In genomic region chr1:243598433-243598832, GRCh38 we compare ENCODE assay signal across 9 cellular contexts.
A peak's percentile ranks its signal among the peaks of the same experiment; 100 is the strongest.
DNase-seq lines count a peak whose midpoint lies in the region; ATAC-seq and TF ChIP-seq lines count a peak whose summit lies in the region.
"Had no signal": no experiment of that assay in that cellular context is flagged by ENCODE, and none has a peak within 500 bp of the region (broad histone marks: within the 10 kb centered on the region; RNA-seq: fewer than 3 reads in every experiment).

No MANE protein-coding gene starts in this region.

- H3K4me1 ChIP-seq in lung (ENCODE audit: control insufficient read depth in 2 of 2, insufficient read depth in 2 of 2, low read length in 2 of 2) (no peaks in the 10 kb centered on the region), endodermal cell (ENCODE audit: control insufficient read depth, insufficient read depth, low read length) (no peaks in the 10 kb centered on the region)

- TF ChIP-seq CTCF in lung (IDR thresholded peaks at IDR 0.05; ENCODE audit: control extremely low read depth, extremely low read depth) (no peak), endodermal cell (conservative IDR thresholded peaks at IDR 0.05) (no peak)

- peak overlapping the region; percentile 70 for H3K27ac Mint-ChIP-seq in activated CD4-positive, alpha-beta memory T cell treated with anti-CD3 and anti-CD28 coated beads, Interleukin-2, amount 10 ng/mL, durations not matched to agents 7 days and 5 days
- H3K27ac Mint-ChIP-seq in endodermal cell: no peak overlapping the region

- H3K27ac ChIP-seq in lung (ENCODE audit: low read depth in 1 of 2, low read length in 1 of 2) (no peak overlapping the region), endodermal cell (ENCODE audit: low read depth, low read length) (no peak overlapping the region)
- H3K27ac ChIP-seq: HL-60 had no signal

- peak; percentile 23 for DNase-seq in GM04504 (ENCODE audit: low read depth)
- peak; percentile 27 for DNase-seq in activated CD4-positive, alpha-beta memory T cell treated with anti-CD3 and anti-CD28 coated beads, Interleukin-2, amount 10 ng/mL, durations not matched to agents 7 days and 5 days
- no peak for DNase-seq in lung (ENCODE audit: low spot score)
- DNase-seq in activated effector memory CD4-positive, alpha-beta T cell treated with anti-CD3 and anti-CD28 coated beads, Interleukin-2, amount 50 U/mL, for 16 hours: no peak
- DNase-seq in endodermal cell: no peak

- POLR2A ChIA-PET in activated CD4-positive, alpha-beta memory T cell treated with anti-CD3 and anti-CD28 coated beads, Interleukin-2, amount 10 ng/mL, durations not matched to agents 7 days and 5 days (lab: Charles Lee): interaction anchor here (1.5 kb wide), 1 partner anchor 10 kb away, joined by 3 read pairs; no protein-coding TSS in a partner anchor

- H3K4me3 ChIP-seq in lung (no peak overlapping the region), endodermal cell (ENCODE audit: low read length) (no peak overlapping the region)

- CTCF ChIA-PET in activated CD4-positive, alpha-beta memory T cell treated with anti-CD3 and anti-CD28 coated beads, Interleukin-2, amount 10 ng/mL, durations not matched to agents 7 days and 5 days (lab: Charles Lee): interaction anchor here (0.9 kb wide), 1 partner anchor 151 kb away, joined by 3 read pairs; no protein-coding TSS in a partner anchor

- H3K36me3 ChIP-seq in lung (ENCODE audit: control insufficient read depth in 2 of 2, insufficient read depth in 2 of 2, low read length in 2 of 2) (peaks cover 0 to 3% of the 10 kb centered on the region in 2 donors), endodermal cell (ENCODE audit: control insufficient read depth, insufficient read depth, low read length) (no peaks in the 10 kb centered on the region)

- no peak overlapping the region for H3K4me3 Mint-ChIP-seq in activated CD4-positive, alpha-beta memory T cell treated with anti-CD3 and anti-CD28 coated beads, Interleukin-2, amount 10 ng/mL, durations not matched to agents 7 days and 5 days
- H3K4me3 Mint-ChIP-seq in endodermal cell: no peak overlapping the region

- H3K27me3 Mint-ChIP-seq in activated CD4-positive, alpha-beta memory T cell treated with anti-CD3 and anti-CD28 coated beads, Interleukin-2, amount 10 ng/mL, durations not matched to agents 7 days and 5 days: no peaks in the 10 kb centered on the region
- no peaks in the 10 kb centered on the region for H3K27me3 Mint-ChIP-seq in endodermal cell (ENCODE audit: insufficient read depth)

- no peak overlapping the region for H3K9ac ChIP-seq in endodermal cell (ENCODE audit: extremely low read depth, low read length, poor library complexity, severe bottlenecking)

- H3K36me3 Mint-ChIP-seq in activated CD4-positive, alpha-beta memory T cell treated with anti-CD3 and anti-CD28 coated beads, Interleukin-2, amount 10 ng/mL, durations not matched to agents 7 days and 5 days (ENCODE audit: low read depth): peaks cover 28% of the 10 kb centered on the region
- H3K36me3 Mint-ChIP-seq in endodermal cell (ENCODE audit: low read depth): peaks cover 5% of the 10 kb centered on the region

- ATAC-seq in HG03442 (IDR thresholded peaks at IDR 0.05; ENCODE audit: unreplicated experiment) (peak; percentile 44), lung (ENCODE audit: insufficient read depth, low FRiP score) (peak; percentile 30), GM19467 (IDR thresholded peaks at IDR 0.05; ENCODE audit: unreplicated experiment) (no peak), HG03521 (IDR thresholded peaks at IDR 0.05; ENCODE audit: unreplicated experiment) (no peak)

- H3K9me3 ChIP-seq in lung (ENCODE audit: control insufficient read depth in 2 of 2, insufficient read depth in 1 of 2, low read length in 1 of 2): peaks cover 2 to 3% of the 10 kb centered on the region in 2 donors
- peaks cover 9% of the 10 kb centered on the region for H3K9me3 ChIP-seq in endodermal cell (ENCODE audit: control insufficient read depth, low read length)

- H3K27me3 ChIP-seq in lung (ENCODE audit: control insufficient read depth, insufficient read depth) (no peaks in the 10 kb centered on the region), endodermal cell (ENCODE audit: control insufficient read depth, insufficient read depth, low read length, poor library complexity, severe bottlenecking) (no peaks in the 10 kb centered on the region)

- peaks cover 34% of the 10 kb centered on the region for H3K4me1 Mint-ChIP-seq in activated CD4-positive, alpha-beta memory T cell treated with anti-CD3 and anti-CD28 coated beads, Interleukin-2, amount 10 ng/mL, durations not matched to agents 7 days and 5 days
- H3K4me1 Mint-ChIP-seq in endodermal cell: no peaks in the 10 kb centered on the region

- peaks cover 10% of the 10 kb centered on the region for H3K9me3 Mint-ChIP-seq in activated CD4-positive, alpha-beta memory T cell treated with anti-CD3 and anti-CD28 coated beads, Interleukin-2, amount 10 ng/mL, durations not matched to agents 7 days and 5 days
- H3K9me3 Mint-ChIP-seq in endodermal cell: peaks cover 3% of the 10 kb centered on the region

- 14 to 47% methylated on average over 2 of the region's 2 CpGs for WGBS in lung, 2 donors
- WGBS in endodermal cell (ENCODE audit: insufficient coverage in 1 of 2, insufficient read length in 1 of 2), 2 experiments: 95 to 100% methylated on average over 2 of the region's 2 CpGs

Comparison
In these comparisons a context has a peak if more than half of its experiments do, and no peak if none do; other contexts are left out.
1. DNase-seq: peak in GM04504 (single experiment) and activated CD4-positive, alpha-beta memory T cell treated with anti-CD3 and anti-CD28 coated beads, Interleukin-2, amount 10 ng/mL, durations not matched to agents 7 days and 5 days (single experiment); none in lung (single experiment), activated effector memory CD4-positive, alpha-beta T cell treated with anti-CD3 and anti-CD28 coated beads, Interleukin-2, amount 50 U/mL, for 16 hours (single experiment) and endodermal cell (single experiment).
2. ATAC-seq: peak in HG03442 (single experiment) and lung (single experiment); none in GM19467 (single experiment) and HG03521 (single experiment).